ENCODE assay signal across 2 cellular contexts in the genomic region with DNA sequence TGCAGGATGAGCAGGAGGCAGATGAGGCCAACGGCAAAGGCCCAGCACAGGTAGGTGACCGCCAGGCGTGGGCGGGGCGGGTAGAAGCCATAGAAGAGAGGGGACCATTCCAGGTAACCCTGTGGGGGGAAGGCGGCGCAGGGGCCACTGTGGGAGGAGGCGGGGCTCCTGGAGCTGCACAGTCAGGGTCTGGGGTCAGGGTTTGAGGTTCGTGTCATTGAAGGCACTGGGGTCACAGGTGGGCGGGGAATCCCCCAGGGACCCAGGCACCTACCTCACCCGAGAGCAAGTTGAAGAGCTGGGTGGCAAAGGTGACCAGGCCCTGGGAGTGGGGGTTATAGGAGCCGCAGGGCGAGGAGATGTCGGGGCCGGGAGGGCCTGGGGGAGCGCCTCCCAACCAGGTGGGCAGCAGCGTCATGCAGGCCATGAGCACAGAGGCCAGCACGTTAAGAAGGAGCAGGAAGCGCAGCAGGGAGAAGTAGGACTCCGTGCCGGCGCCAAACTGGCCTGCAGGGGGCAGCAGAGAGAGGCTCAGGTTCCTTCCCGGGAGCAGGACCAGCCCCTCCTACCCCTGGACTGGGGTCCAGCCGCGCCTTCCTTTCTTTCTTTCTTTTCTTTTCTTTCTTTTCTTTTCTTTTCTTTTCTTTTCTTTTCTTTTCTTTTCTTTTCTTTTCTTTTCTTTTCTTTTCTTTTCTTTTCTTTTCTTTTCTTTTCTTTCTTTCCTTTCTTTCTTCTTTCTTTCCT.
TF ChIP-seq lines count a peak whose summit lies in the region.

No MANE protein-coding gene starts in this region.

TF ChIP-seq in Ishikawa, 13 proteins besides CTCF, POLR2A, EP300 and RAD21:
- TF ChIP-seq, protein P1, sequence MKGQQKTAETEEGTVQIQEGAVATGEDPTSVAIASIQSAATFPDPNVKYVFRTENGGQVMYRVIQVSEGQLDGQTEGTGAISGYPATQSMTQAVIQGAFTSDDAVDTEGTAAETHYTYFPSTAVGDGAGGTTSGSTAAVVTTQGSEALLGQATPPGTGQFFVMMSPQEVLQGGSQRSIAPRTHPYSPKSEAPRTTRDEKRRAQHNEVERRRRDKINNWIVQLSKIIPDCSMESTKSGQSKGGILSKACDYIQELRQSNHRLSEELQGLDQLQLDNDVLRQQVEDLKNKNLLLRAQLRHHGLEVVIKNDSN (IDR thresholded peaks at IDR 0.05): no peak
- TF ChIP-seq FOXM1 (IDR thresholded peaks at IDR 0.05; ENCODE audit: borderline replicate concordance, low read depth): no peak
- TF ChIP-seq ZBTB7A (IDR thresholded peaks at IDR 0.05; ENCODE audit: low read depth): no peak
- TF ChIP-seq CEBPB (IDR thresholded peaks at IDR 0.05): no peak
- TF ChIP-seq CREB1 (IDR thresholded peaks at IDR 0.05; ENCODE audit: low read depth): no peak
- no peak for TF ChIP-seq NFIC (IDR thresholded peaks at IDR 0.05)
- TF ChIP-seq, protein P2, sequence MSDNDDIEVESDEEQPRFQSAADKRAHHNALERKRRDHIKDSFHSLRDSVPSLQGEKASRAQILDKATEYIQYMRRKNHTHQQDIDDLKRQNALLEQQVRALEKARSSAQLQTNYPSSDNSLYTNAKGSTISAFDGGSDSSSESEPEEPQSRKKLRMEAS (IDR thresholded peaks at IDR 0.05): no peak
- no peak for TF ChIP-seq YY1 (IDR thresholded peaks at IDR 0.05; ENCODE audit: low read depth)
- no peak for TF ChIP-seq TEAD4 (IDR thresholded peaks at IDR 0.05)
- no peak for TF ChIP-seq TAF1 (IDR thresholded peaks at IDR 0.05; ENCODE audit: low read depth)
- TF ChIP-seq, protein P3, sequence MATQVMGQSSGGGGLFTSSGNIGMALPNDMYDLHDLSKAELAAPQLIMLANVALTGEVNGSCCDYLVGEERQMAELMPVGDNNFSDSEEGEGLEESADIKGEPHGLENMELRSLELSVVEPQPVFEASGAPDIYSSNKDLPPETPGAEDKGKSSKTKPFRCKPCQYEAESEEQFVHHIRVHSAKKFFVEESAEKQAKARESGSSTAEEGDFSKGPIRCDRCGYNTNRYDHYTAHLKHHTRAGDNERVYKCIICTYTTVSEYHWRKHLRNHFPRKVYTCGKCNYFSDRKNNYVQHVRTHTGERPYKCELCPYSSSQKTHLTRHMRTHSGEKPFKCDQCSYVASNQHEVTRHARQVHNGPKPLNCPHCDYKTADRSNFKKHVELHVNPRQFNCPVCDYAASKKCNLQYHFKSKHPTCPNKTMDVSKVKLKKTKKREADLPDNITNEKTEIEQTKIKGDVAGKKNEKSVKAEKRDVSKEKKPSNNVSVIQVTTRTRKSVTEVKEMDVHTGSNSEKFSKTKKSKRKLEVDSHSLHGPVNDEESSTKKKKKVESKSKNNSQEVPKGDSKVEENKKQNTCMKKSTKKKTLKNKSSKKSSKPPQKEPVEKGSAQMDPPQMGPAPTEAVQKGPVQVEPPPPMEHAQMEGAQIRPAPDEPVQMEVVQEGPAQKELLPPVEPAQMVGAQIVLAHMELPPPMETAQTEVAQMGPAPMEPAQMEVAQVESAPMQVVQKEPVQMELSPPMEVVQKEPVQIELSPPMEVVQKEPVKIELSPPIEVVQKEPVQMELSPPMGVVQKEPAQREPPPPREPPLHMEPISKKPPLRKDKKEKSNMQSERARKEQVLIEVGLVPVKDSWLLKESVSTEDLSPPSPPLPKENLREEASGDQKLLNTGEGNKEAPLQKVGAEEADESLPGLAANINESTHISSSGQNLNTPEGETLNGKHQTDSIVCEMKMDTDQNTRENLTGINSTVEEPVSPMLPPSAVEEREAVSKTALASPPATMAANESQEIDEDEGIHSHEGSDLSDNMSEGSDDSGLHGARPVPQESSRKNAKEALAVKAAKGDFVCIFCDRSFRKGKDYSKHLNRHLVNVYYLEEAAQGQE (IDR thresholded peaks at IDR 0.05; ENCODE audit: low read depth): no peak
- TF ChIP-seq EGR1 (IDR thresholded peaks at IDR 0.05): no peak
- no peak for TF ChIP-seq TCF12 (IDR thresholded peaks at IDR 0.05; ENCODE audit: low read depth)

TF ChIP-seq in endothelial cell of umbilical vein, 7 proteins besides CTCF, POLR2A, EP300 and RAD21:
- TF ChIP-seq, protein P2 (IDR thresholded peaks at IDR 0.05; ENCODE audit: insufficient read depth, insufficient read length): no peak
- TF ChIP-seq POLR2AphosphoS5 (IDR thresholded peaks at IDR 0.05; ENCODE audit: insufficient read depth, low read depth, low read length) (peak; percentile 29), FOS (IDR thresholded peaks at IDR 0.05; ENCODE audit: borderline replicate concordance, insufficient read depth, low read length) (no peak), GATA2 (IDR thresholded peaks at IDR 0.05; ENCODE audit: insufficient read depth, insufficient read length, low read depth, low read length) (no peak)
